In genomic region chr2:215435261-215435808, GRCh38 we compare ENCODE assay signal across 1 cellular context.
TF ChIP-seq lines count a peak whose summit lies in the region.

No MANE protein-coding gene starts in this region.

TF ChIP-seq in HepG2, 621 proteins besides CTCF, POLR2A, EP300 and RAD21 (continued from another document):
- peak; percentile 72; the same call in 1 of the 2 replicates for TF ChIP-seq ZBTB4 (CRISPR knock-in tag; IDR thresholded peaks at IDR 0.05; ENCODE audit: borderline replicate concordance)
- peak; percentile 74; the same call in 1 of the 2 replicates for TF ChIP-seq ZNF451 (CRISPR knock-in tag; IDR thresholded peaks at IDR 0.05)
- TF ChIP-seq GZF1 (CRISPR knock-in tag; IDR thresholded peaks at IDR 0.05) = peak; percentile 86
- no peak for TF ChIP-seq GMEB2 (CRISPR knock-in tag; IDR thresholded peaks at IDR 0.05; ENCODE audit: low read depth)
- no peak for TF ChIP-seq SRSF9 (IDR thresholded peaks at IDR 0.05; ENCODE audit: borderline replicate concordance, insufficient read depth, low read depth, low read length, poor library complexity, severe bottlenecking)
- TF ChIP-seq GLI4 (CRISPR knock-in tag; IDR thresholded peaks at IDR 0.05; ENCODE audit: borderline replicate concordance) = peak; percentile 61; the same call in 1 of the 2 replicates
- no peak; the same call in 1 of the 2 replicates for TF ChIP-seq HOXA9 (CRISPR knock-in tag; IDR thresholded peaks at IDR 0.05; ENCODE audit: borderline replicate concordance)
- TF ChIP-seq NR0B2 (CRISPR knock-in tag; IDR thresholded peaks at IDR 0.05) = peak; percentile 54; the same call in 1 of the 2 replicates
- no peak for TF ChIP-seq ZFP41 (CRISPR knock-in tag; IDR thresholded peaks at IDR 0.05; ENCODE audit: borderline replicate concordance)
- TF ChIP-seq ZNF782 (CRISPR knock-in tag; IDR thresholded peaks at IDR 0.05; ENCODE audit: borderline replicate concordance) = no peak
- no peak for TF ChIP-seq ZNF605 (CRISPR knock-in tag; IDR thresholded peaks at IDR 0.05)
- no peak for TF ChIP-seq ZNF672 (CRISPR knock-in tag; IDR thresholded peaks at IDR 0.05)
- 0 out of 2 replicates have a peak, but pooled peaks have one; percentile 15 for TF ChIP-seq ZBTB43 (CRISPR knock-in tag; conservative IDR thresholded peaks at IDR 0.05)
- no peak for TF ChIP-seq HHEX (CRISPR knock-in tag; IDR thresholded peaks at IDR 0.05)
- TF ChIP-seq AGO2 (optimal IDR thresholded peaks at IDR 0.05; ENCODE audit: low read depth, low read length) = peak; percentile 100
- 0 out of 2 replicates have a peak, but pooled peaks have one; percentile 47 for TF ChIP-seq HDAC2 (CRISPR knock-in tag; IDR thresholded peaks at IDR 0.05)
- peak; percentile 84 for TF ChIP-seq MEF2D (CRISPR knock-in tag; IDR thresholded peaks at IDR 0.05)
- no peak; the same call in 1 of the 2 replicates for TF ChIP-seq ZNF225 (CRISPR knock-in tag; IDR thresholded peaks at IDR 0.05)
- no peak for TF ChIP-seq ZGPAT (CRISPR knock-in tag; IDR thresholded peaks at IDR 0.05)
- TF ChIP-seq AHDC1 (CRISPR knock-in tag; IDR thresholded peaks at IDR 0.05; ENCODE audit: borderline replicate concordance) = no peak
- TF ChIP-seq SOX6 (IDR thresholded peaks at IDR 0.05) = no peak
- TF ChIP-seq SOX6 (CRISPR knock-in tag; IDR thresholded peaks at IDR 0.05) = 0 out of 2 replicates have a peak, but pooled peaks have one; percentile 23
TF ChIP-seq in HepG2: peak in this region for 170.
